Comparison of ENCODE assay signal across 20 cellular contexts in genomic region chr16:56889206-56889605, GRCh38. TPM values are rescaled to one million over a fixed set of nuclear protein-coding genes. Genes with fewer than 3 reads are reported as not detected.
DNase-seq lines count a peak whose midpoint lies in the region; ATAC-seq and TF ChIP-seq lines count a peak whose summit lies in the region.
"Had no signal": no experiment of that assay in that cellular context is flagged by ENCODE, and none has a peak within 500 bp of the region (broad histone marks: within the 10 kb centered on the region; RNA-seq: fewer than 3 reads in every experiment).

No MANE protein-coding gene starts in this region.

- peak; percentile 9 for ATAC-seq in HG03571 (IDR thresholded peaks at IDR 0.05; ENCODE audit: unreplicated experiment)
- ATAC-seq: HepG2; stimulated activated effector memory CD8-positive, alpha-beta T cell treated with anti-CD3 and anti-CD28 coated beads, Interleukin-12 subunit alpha, Interleukin-12 subunit beta, amount 100 ng/mL, for 72 hours had no signal

- H3K27ac Mint-ChIP-seq in dendritic cell treated with granulocyte-macrophage colony-stimulating factor and Interleukin-4, amounts not matched to agents 40 ng/mL and 50 ng/mL, for 4 days = peak overlapping the region; percentile 27
- H3K27ac Mint-ChIP-seq: H9; stimulated activated effector memory CD8-positive, alpha-beta T cell treated with anti-CD3 and anti-CD28 coated beads, Interleukin-12 subunit alpha, Interleukin-12 subunit beta, amount 100 ng/mL, for 72 hours; T-helper 1 cell treated with Interleukin-12 subunit alpha and Interleukin-12 subunit beta and Interleukin-4 antibody, amounts not matched to agents 30 μg/mL and 1 μg/mL, for 36 hours had no signal

- no peak overlapping the region for H3K4me3 ChIP-seq in stomach
- H3K4me3 ChIP-seq: left ventricle myocardium inferior had no signal

- no peaks in the 10 kb centered on the region for H3K36me3 ChIP-seq in stomach
- H3K36me3 ChIP-seq: left ventricle myocardium inferior had no signal

- no peaks in the 10 kb centered on the region for H3K9me3 ChIP-seq in stomach
- H3K9me3 ChIP-seq: left ventricle myocardium inferior had no signal

- H3K27me3 Mint-ChIP-seq in dendritic cell treated with granulocyte-macrophage colony-stimulating factor and Interleukin-4, amounts not matched to agents 40 ng/mL and 50 ng/mL, for 4 days = peaks cover 45% of the 10 kb centered on the region

- H3K4me3 Mint-ChIP-seq in dendritic cell treated with granulocyte-macrophage colony-stimulating factor and Interleukin-4, amounts not matched to agents 40 ng/mL and 50 ng/mL, for 4 days = no peak overlapping the region
- H3K4me3 Mint-ChIP-seq: H9; stimulated activated effector memory CD8-positive, alpha-beta T cell treated with anti-CD3 and anti-CD28 coated beads, Interleukin-12 subunit alpha, Interleukin-12 subunit beta, amount 100 ng/mL, for 72 hours; T-helper 1 cell treated with Interleukin-12 subunit alpha and Interleukin-12 subunit beta and Interleukin-4 antibody, amounts not matched to agents 30 μg/mL and 1 μg/mL, for 36 hours had no signal

- no peaks in the 10 kb centered on the region for H3K36me3 Mint-ChIP-seq in dendritic cell treated with granulocyte-macrophage colony-stimulating factor and Interleukin-4, amounts not matched to agents 40 ng/mL and 50 ng/mL, for 4 days (ENCODE audit: low read depth)
- H3K36me3 Mint-ChIP-seq: stimulated activated effector memory CD8-positive, alpha-beta T cell treated with anti-CD3 and anti-CD28 coated beads, Interleukin-12 subunit alpha, Interleukin-12 subunit beta, amount 100 ng/mL, for 72 hours had no signal

- no peak overlapping the region for H3K27ac ChIP-seq in stomach
- H3K27ac ChIP-seq: 22Rv1, left ventricle myocardium inferior had no signal

- WGBS in stomach, 5 donors = 77 to 94% (median 87%) methylated on average over 5 of the region's 5 CpGs

- intact Hi-C loops in dendritic cell treated with granulocyte-macrophage colony-stimulating factor and Interleukin-4, amounts not matched to agents 40 ng/mL and 50 ng/mL, for 4 days (cut with micrococcal nuclease) = no loop called here
- intact Hi-C loops in stomach (cut with DNase I; ENCODE audit: low total_unique reads) = no loop called here

- no peaks in the 10 kb centered on the region for H3K27me3 ChIP-seq in stomach

- peaks cover 8% of the 10 kb centered on the region for H3K4me1 Mint-ChIP-seq in dendritic cell treated with granulocyte-macrophage colony-stimulating factor and Interleukin-4, amounts not matched to agents 40 ng/mL and 50 ng/mL, for 4 days (ENCODE audit: low read depth)
- H3K4me1 Mint-ChIP-seq: H9 had no signal

- no peaks in the 10 kb centered on the region for H3K4me1 ChIP-seq in stomach
- H3K4me1 ChIP-seq: left ventricle myocardium inferior had no signal

- no peak for TF ChIP-seq CTCF in stomach (IDR thresholded peaks at IDR 0.05)

- TF ChIP-seq POLR2A in stomach (IDR thresholded peaks at IDR 0.05) = no peak

- H3K9me3 Mint-ChIP-seq in dendritic cell treated with granulocyte-macrophage colony-stimulating factor and Interleukin-4, amounts not matched to agents 40 ng/mL and 50 ng/mL, for 4 days = no peaks in the 10 kb centered on the region
- H3K9me3 Mint-ChIP-seq: stimulated activated effector memory CD8-positive, alpha-beta T cell treated with anti-CD3 and anti-CD28 coated beads, Interleukin-12 subunit alpha, Interleukin-12 subunit beta, amount 100 ng/mL, for 72 hours; T-helper 1 cell treated with Interleukin-12 subunit alpha and Interleukin-12 subunit beta and Interleukin-4 antibody, amounts not matched to agents 30 μg/mL and 1 μg/mL, for 36 hours had no signal

- peak; percentile 48 for DNase-seq in DMS 273 (lab: John Stamatoyannopoulos, UW; ENCODE audit: unreplicated experiment)
- no peak for DNase-seq in DMS 273 treated with DMSO at 0.1 percent for 48 hours (lab: John Stamatoyannopoulos, UW)
- DNase-seq in stomach = peak; percentile 61
- DNase-seq in NCI-H1417 (lab: John Stamatoyannopoulos, UW) = no peak
- DNase-seq in NCI-H2171 treated with DMSO at 0.1 percent for 48 hours (lab: John Stamatoyannopoulos, UW) = no peak
- no peak for DNase-seq in activated naive CD4-positive, alpha-beta T cell (lab: John Stamatoyannopoulos, UW)
- DNase-seq: activated gamma-delta T cell treated with Interleukin-2 at 50 U/mL for 16 hours, DMS79, H9, hippocampal formation, left ventricle myocardium inferior had no signal

- TF ChIP-seq EP300 in stomach (IDR thresholded peaks at IDR 0.05) = no peak

RNA-seq across cellular contexts. Expression of gene SLC12A3, which starts 24.2 kb away (rescaled TPM):
- total RNA-seq in stomach = not detected
- under 1 TPM in 2 of 3 donors, not detected in 1; 0.10 to 0.12 TPM for polyA plus RNA-seq in stomach
- total RNA-seq: H9, HepG2, left ventricle myocardium inferior, myocyte, RPMI7951, ureter had no signal

RNA-seq across cellular contexts. Expression of gene HERPUD1, which starts 42.7 kb away (rescaled TPM):
- 100 to 1,000 TPM in 3 of 5 donors, 10 to 100 TPM in 1, 1 to 10 TPM in 1; 2.6 to 329 (median 190) TPM for total RNA-seq in stomach
- 10 to 100 TPM; 40.4 to 63.7 (median 57.9) TPM for polyA plus RNA-seq in stomach

Comparison
In these comparisons a context has a peak if more than half of its experiments do, and no peak if none do; other contexts are left out.
1. DNase-seq: peak in DMS 273 (single experiment) and stomach (single experiment); none in DMS 273 treated with DMSO at 0.1 percent for 48 hours (single experiment), NCI-H1417 (0 of 3), NCI-H2171 treated with DMSO at 0.1 percent for 48 hours (single experiment) and activated naive CD4-positive, alpha-beta T cell (0 of 4).